In genomic region chr11:827146-827860, GRCh38 we compare ENCODE assay signal across 8 cellular contexts. TPM values are rescaled to one million over a fixed set of nuclear protein-coding genes. Genes with fewer than 3 reads are reported as not detected.
DNase-seq lines count a peak whose midpoint lies in the region; ATAC-seq and TF ChIP-seq lines count a peak whose summit lies in the region.

No MANE protein-coding gene starts in this region.

- peaks cover 34% of the 10 kb centered on the region for H3K27me3 Mint-ChIP-seq in activated CD4-positive, alpha-beta T cell treated with anti-CD3 and anti-CD28 coated beads for 36 hours
- H3K27me3 Mint-ChIP-seq in nephron progenitor cell (ENCODE audit: low read depth, poor library complexity) = peaks cover 70% of the 10 kb centered on the region

- peaks cover 35% of the 10 kb centered on the region for H3K27me3 ChIP-seq in KMS-11 (ENCODE audit: insufficient read depth, low read depth)

- H3K27ac Mint-ChIP-seq in activated CD4-positive, alpha-beta T cell treated with anti-CD3 and anti-CD28 coated beads for 36 hours = no peak overlapping the region
- H3K27ac Mint-ChIP-seq in nephron progenitor cell = no peak overlapping the region

- CTCF ChIA-PET in activated CD4-positive, alpha-beta T cell treated with anti-CD3 and anti-CD28 coated beads for 36 hours (lab: Charles Lee) = no interaction called here

- no peaks in the 10 kb centered on the region for H3K79me2 ChIP-seq in KMS-11 (ENCODE audit: insufficient read depth, low read depth)

- H3K4me1 ChIP-seq in KMS-11 (ENCODE audit: low read depth, poor library complexity, severe bottlenecking) = peaks cover 57% of the 10 kb centered on the region

- no peak overlapping the region for H3K4me3 ChIP-seq in KMS-11 (IDR thresholded peaks at IDR 0.05; ENCODE audit: insufficient read depth, low read depth, low read length)
- H3K4me3 ChIP-seq in choroid plexus epithelial cell (ENCODE audit: low read depth, low read length) = peak overlapping the region; percentile 34

- H3K4me1 Mint-ChIP-seq in activated CD4-positive, alpha-beta T cell treated with anti-CD3 and anti-CD28 coated beads for 36 hours = peaks cover 30% of the 10 kb centered on the region
- peaks cover 34% of the 10 kb centered on the region for H3K4me1 Mint-ChIP-seq in nephron progenitor cell

- H3K9me3 Mint-ChIP-seq in activated CD4-positive, alpha-beta T cell treated with anti-CD3 and anti-CD28 coated beads for 36 hours (ENCODE audit: low read depth) = no peaks in the 10 kb centered on the region
- H3K9me3 Mint-ChIP-seq in nephron progenitor cell = no peaks in the 10 kb centered on the region

- H3K36me3 ChIP-seq in KMS-11 (ENCODE audit: insufficient read depth) = no peaks in the 10 kb centered on the region

- POLR2A ChIA-PET in activated CD4-positive, alpha-beta T cell treated with anti-CD3 and anti-CD28 coated beads for 36 hours (lab: Charles Lee) = interaction anchor here (0.7 kb wide), 1 partner anchor 8 kb away, joined by 3 read pairs; no protein-coding TSS in a partner anchor

- peaks cover 10% of the 10 kb centered on the region for H3K36me3 Mint-ChIP-seq in activated CD4-positive, alpha-beta T cell treated with anti-CD3 and anti-CD28 coated beads for 36 hours (ENCODE audit: low read depth)
- peaks cover 13% of the 10 kb centered on the region for H3K36me3 Mint-ChIP-seq in nephron progenitor cell (ENCODE audit: low read depth)

- no peak overlapping the region for H3K27ac ChIP-seq in KMS-11

- peak; percentile 5 for ATAC-seq in activated CD4-positive, alpha-beta T cell treated with anti-CD3 and anti-CD28 coated beads for 36 hours
- ATAC-seq in GM18505 (IDR thresholded peaks at IDR 0.05; ENCODE audit: unreplicated experiment) = no peak

- TF ChIP-seq POLR2A in GM18505 (IDR thresholded peaks at IDR 0.05; ENCODE audit: borderline replicate concordance, extremely low read depth, insufficient read depth, insufficient read length) = no peak

- TF ChIP-seq CTCF in KMS-11 (conservative IDR thresholded peaks at IDR 0.05; ENCODE audit: low read depth, low read length) = no peak
- no peak for TF ChIP-seq CTCF in choroid plexus epithelial cell (conservative IDR thresholded peaks at IDR 0.05; ENCODE audit: low read depth, low read length)
- TF ChIP-seq CTCF in nephron progenitor cell (IDR thresholded peaks at IDR 0.05) = no peak

- H4K20me1 ChIP-seq in KMS-11 (ENCODE audit: insufficient read depth) = no peaks in the 10 kb centered on the region

- DNase-seq in activated CD4-positive, alpha-beta T cell treated with anti-CD3 and anti-CD28 coated beads for 36 hours = no peak
- no peak for DNase-seq in activated CD4-positive, alpha-beta T cell treated with anti-CD3 and anti-CD28 coated beads for 1 hour
- no peak for DNase-seq in choroid plexus epithelial cell (ENCODE audit: low read depth)
- DNase-seq in nephron progenitor cell = peak; percentile 65
- no peak for DNase-seq in NCI-H1694 treated with DMSO at 0.1 percent for 48 hours (lab: John Stamatoyannopoulos, UW)
- no peak for DNase-seq in SIG-M5 treated with dmso at 0.1 percent for 504 hours (lab: John Stamatoyannopoulos, UW; ENCODE audit: unreplicated experiment)

- peak overlapping the region; percentile 76 for H2AFZ ChIP-seq in KMS-11 (ENCODE audit: low read depth)

- H3K4me3 Mint-ChIP-seq in activated CD4-positive, alpha-beta T cell treated with anti-CD3 and anti-CD28 coated beads for 36 hours = peak overlapping the region; percentile 21
- H3K4me3 Mint-ChIP-seq in nephron progenitor cell = peak overlapping the region; percentile 68

- peak overlapping the region; percentile 98 for H3K4me2 ChIP-seq in KMS-11

- intact Hi-C loops in activated CD4-positive, alpha-beta T cell treated with anti-CD3 and anti-CD28 coated beads for 36 hours (cut with DNase I, micrococcal nuclease) = no loop called here

- H3K9ac ChIP-seq in KMS-11 = peak overlapping the region; percentile 35; the same call in 1 of the 2 replicates

RNA-seq across cellular contexts. Expression of gene CRACR2B, which starts 0.4 kb away (rescaled TPM):
- total RNA-seq in activated CD4-positive, alpha-beta T cell treated with anti-CD3 and anti-CD28 coated beads for 36 hours = under 1 TPM; 0.33 to 0.50 TPM

RNA-seq across cellular contexts. Expression of gene CD151, which starts 5.4 kb away (rescaled TPM):
- total RNA-seq in activated CD4-positive, alpha-beta T cell treated with anti-CD3 and anti-CD28 coated beads for 36 hours = 10 to 100 TPM; 36.8 to 38.6 TPM

RNA-seq across cellular contexts. Expression of gene PNPLA2, which starts 8.6 kb away (rescaled TPM):
- total RNA-seq in activated CD4-positive, alpha-beta T cell treated with anti-CD3 and anti-CD28 coated beads for 36 hours = 10 to 100 TPM; 24.7 to 26.2 TPM

RNA-seq across cellular contexts. Expression of gene POLR2L, which starts 15.0 kb away (rescaled TPM):
- total RNA-seq in activated CD4-positive, alpha-beta T cell treated with anti-CD3 and anti-CD28 coated beads for 36 hours = 10 to 100 TPM; 74.6 to 79.4 TPM

RNA-seq across cellular contexts. Expression of gene TSPAN4, which starts 15.3 kb away (rescaled TPM):
- total RNA-seq in activated CD4-positive, alpha-beta T cell treated with anti-CD3 and anti-CD28 coated beads for 36 hours = 1 to 10 TPM; 5.2 to 6.0 TPM
